ENCODE assay signal across 29 cellular contexts in the genomic region with DNA sequence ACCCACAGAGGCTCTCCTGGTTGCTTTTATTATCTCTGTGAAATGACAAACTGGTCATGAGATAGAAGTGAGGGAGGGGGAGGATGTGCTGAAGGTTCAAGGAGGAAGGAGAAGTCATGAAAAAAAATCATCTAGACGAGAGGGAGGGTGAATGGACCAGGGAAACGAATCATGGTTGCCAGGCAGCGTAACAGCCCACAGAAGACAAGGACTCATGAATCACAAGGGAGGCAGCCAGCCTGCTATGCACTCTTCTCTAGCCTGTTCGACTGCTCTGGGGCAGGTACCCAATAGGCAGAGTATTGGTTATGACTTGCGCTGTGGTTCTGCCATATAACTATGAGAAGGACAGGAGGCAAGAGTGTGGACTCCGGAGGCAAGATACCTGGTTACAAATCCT.
"Had no signal": no experiment of that assay in that cellular context is flagged by ENCODE, and none has a peak within 500 bp of the region (broad histone marks: within the 10 kb centered on the region; RNA-seq: fewer than 3 reads in every experiment).

No MANE protein-coding gene starts in this region.

- H3K27ac ChIP-seq: cardiac muscle cell, KMS-11, SJCRH30, SK-N-MC, WERI-Rb-1 had no signal

- DNase-seq: activated CD4-positive, alpha-beta T cell treated with anti-CD3 and anti-CD28 coated beads for 1 hour; activated CD4-positive, alpha-beta T cell treated with anti-CD3 and anti-CD28 coated beads, Interleukin-2, amount 10 ng/mL, durations not matched to agents 7 days and 5 days; activated CD4-positive, alpha-beta T cell treated with anti-CD3 and anti-CD28 coated beads, Interleukin-2, amount 50 U/mL, for 48 hours; activated CD4-positive, CD25-positive, alpha-beta regulatory T cell; activated CD8-positive, alpha-beta T cell treated with anti-CD3 and anti-CD28 coated beads, Interleukin-2, amount 10 ng/mL, durations not matched to agents 7 days and 5 days; activated gamma-delta T cell; activated naive CD4-positive, alpha-beta T cell treated with anti-CD3 and anti-CD28 coated beads, Interleukin-2, amount 10 ng/mL, durations not matched to agents 7 days and 5 days; activated naive CD8-positive, alpha-beta T cell treated with anti-CD3 and anti-CD28 coated beads, Interleukin-2, amount 50 U/mL, for 24 hours; activated T-cell treated with anti-CD3 and anti-CD28 coated beads, Interleukin-2, amount 50 U/mL, for 24 hours; anterior cingulate cortex; NCI-H1092 treated with DMSO at 0.1 percent for 48 hours; NCI-H1436; NCI-H1694; NCI-H2029 treated with DMSO at 0.1 percent for 48 hours; NCI-H2107; NCI-H226; NCI-H524 treated with DMSO at 0.1 percent for 48 hours; SHP77; SJCRH30; T1000; WERI-Rb-1 had no signal

- H3K4me3 Mint-ChIP-seq: activated CD4-positive, alpha-beta T cell treated with anti-CD3 and anti-CD28 coated beads, Interleukin-2, amount 10 ng/mL, durations not matched to agents 7 days and 5 days; activated CD8-positive, alpha-beta T cell treated with anti-CD3 and anti-CD28 coated beads, Interleukin-2, amount 10 ng/mL, durations not matched to agents 7 days and 5 days; activated naive CD4-positive, alpha-beta T cell treated with anti-CD3 and anti-CD28 coated beads, Interleukin-2, amount 10 ng/mL, durations not matched to agents 7 days and 5 days; activated naive CD8-positive, alpha-beta T cell; activated naive CD8-positive, alpha-beta T cell treated with anti-CD3 and anti-CD28 coated beads, Interleukin-2, amount 50 U/mL, for 24 hours; activated T-cell treated with anti-CD3 and anti-CD28 coated beads, Interleukin-2, amount 50 U/mL, for 24 hours; brain; central memory CD8-positive, alpha-beta T cell had no signal

- H3K27me3 Mint-ChIP-seq: activated naive CD4-positive, alpha-beta T cell treated with anti-CD3 and anti-CD28 coated beads, Interleukin-2, amount 10 ng/mL, durations not matched to agents 7 days and 5 days; brain had no signal

- ATAC-seq: activated CD8-positive, alpha-beta T cell treated with anti-CD3 and anti-CD28 coated beads, Interleukin-2, amount 10 ng/mL, durations not matched to agents 7 days and 5 days; activated naive CD8-positive, alpha-beta T cell treated with anti-CD3 and anti-CD28 coated beads, Interleukin-2, amount 50 U/mL, for 24 hours; Panc1 had no signal

- H3K4me1 ChIP-seq: SJCRH30 had no signal

- H3K36me3 Mint-ChIP-seq: activated naive CD4-positive, alpha-beta T cell treated with anti-CD3 and anti-CD28 coated beads, Interleukin-2, amount 10 ng/mL, durations not matched to agents 7 days and 5 days; activated naive CD8-positive, alpha-beta T cell; brain had no signal

- H3K9ac ChIP-seq: KMS-11 had no signal

- H3K9me3 Mint-ChIP-seq: activated CD4-positive, alpha-beta T cell treated with anti-CD3 and anti-CD28 coated beads, Interleukin-2, amount 10 ng/mL, durations not matched to agents 7 days and 5 days; activated naive CD8-positive, alpha-beta T cell treated with anti-CD3 and anti-CD28 coated beads, Interleukin-2, amount 50 U/mL, for 24 hours; activated T-cell treated with anti-CD3 and anti-CD28 coated beads, Interleukin-2, amount 50 U/mL, for 24 hours; activated T-helper 2 cell treated with anti-CD3 and anti-CD28 coated beads, Interferon-gamma antibody, Interleukin-2, Interleukin-4, amounts not matched to agents 10 μg/mL and 5 μg/mL and 100 μg/mL, durations not matched to agents 14 hours and 24 hours and 36 hours; brain had no signal

- H3K4me2 ChIP-seq: KMS-11 had no signal

- H3K4me1 Mint-ChIP-seq: activated CD4-positive, alpha-beta T cell treated with anti-CD3 and anti-CD28 coated beads, Interleukin-2, amount 10 ng/mL, durations not matched to agents 7 days and 5 days; activated naive CD4-positive, alpha-beta T cell treated with anti-CD3 and anti-CD28 coated beads, Interleukin-2, amount 10 ng/mL, durations not matched to agents 7 days and 5 days; activated naive CD8-positive, alpha-beta T cell treated with anti-CD3 and anti-CD28 coated beads, Interleukin-2, amount 50 U/mL, for 24 hours; central memory CD8-positive, alpha-beta T cell had no signal

- H3K4me3 ChIP-seq: cardiac muscle cell, SJCRH30, SK-N-MC had no signal

- H3K36me3 ChIP-seq: cardiac muscle cell, SJCRH30, WERI-Rb-1 had no signal

- H3K27me3 ChIP-seq: cardiac muscle cell had no signal

- H3K27ac Mint-ChIP-seq: activated CD4-positive, alpha-beta T cell treated with anti-CD3 and anti-CD28 coated beads, Interleukin-2, amount 10 ng/mL, durations not matched to agents 7 days and 5 days; activated CD8-positive, alpha-beta T cell treated with anti-CD3 and anti-CD28 coated beads, Interleukin-2, amount 10 ng/mL, durations not matched to agents 7 days and 5 days; activated naive CD8-positive, alpha-beta T cell; activated naive CD8-positive, alpha-beta T cell treated with anti-CD3 and anti-CD28 coated beads, Interleukin-2, amount 50 U/mL, for 24 hours; activated T-cell treated with anti-CD3 and anti-CD28 coated beads, Interleukin-2, amount 50 U/mL, for 24 hours; activated T-helper 2 cell treated with anti-CD3 and anti-CD28 coated beads, Interferon-gamma antibody, Interleukin-2, Interleukin-4, amounts not matched to agents 10 μg/mL and 5 μg/mL and 100 μg/mL, durations not matched to agents 14 hours and 24 hours and 36 hours; brain had no signal
